8 cellular contexts compared by ENCODE assay signal in genomic region chr9:130825051-130825651, GRCh38. TPM values are rescaled to one million over a fixed set of nuclear protein-coding genes. Genes with fewer than 3 reads are reported as not detected.
DNase-seq lines count a peak whose midpoint lies in the region; ATAC-seq and TF ChIP-seq lines count a peak whose summit lies in the region.

No MANE protein-coding gene starts in this region.

- H3K4me3 Mint-ChIP-seq in activated naive CD4-positive, alpha-beta T cell treated with anti-CD3 and anti-CD28 coated beads, Interleukin-2, amount 10 ng/mL, durations not matched to agents 7 days and 5 days, result no peak overlapping the region

- H3K4me3 ChIP-seq in gastroesophageal sphincter, result no peak overlapping the region

- peak; percentile 73 for DNase-seq in H4 (ENCODE audit: low spot score)
- DNase-seq in RWPE1 (ENCODE audit: low spot score), result peak; percentile 36
- DNase-seq in renal cortical epithelial cell (ENCODE audit: low read depth), result peak; percentile 68
- no peak for DNase-seq in activated T-cell treated with anti-CD3 and anti-CD28 coated beads, Interleukin-2, amount 50 U/mL, for 1 hour
- DNase-seq in activated naive CD4-positive, alpha-beta T cell treated with anti-CD3 and anti-CD28 coated beads, Interleukin-2, amount 10 ng/mL, durations not matched to agents 7 days and 5 days, result no peak

- TF ChIP-seq EP300 in gastroesophageal sphincter (IDR thresholded peaks at IDR 0.05), result no peak

- TF ChIP-seq CTCF in RWPE1 (conservative IDR thresholded peaks at IDR 0.05; ENCODE audit: low read depth) (no peak), gastroesophageal sphincter (IDR thresholded peaks at IDR 0.05) (no peak)

- 0 to 8% methylated on average over 1 of the region's 1 CpG for WGBS in gastroesophageal sphincter (ENCODE audit: low coverage in 1 of 2), 2 donors

- H3K9me3 ChIP-seq in gastroesophageal sphincter, result no peaks in the 10 kb centered on the region

- H3K27ac Mint-ChIP-seq in activated naive CD4-positive, alpha-beta T cell treated with anti-CD3 and anti-CD28 coated beads, Interleukin-2, amount 10 ng/mL, durations not matched to agents 7 days and 5 days, result no peak overlapping the region

- POLR2A ChIA-PET in RWPE1 (lab: Yijun Ruan, JAX; ENCODE audit: low non-redundant PET), result no interaction called here

- H3K9me3 Mint-ChIP-seq in activated naive CD4-positive, alpha-beta T cell treated with anti-CD3 and anti-CD28 coated beads, Interleukin-2, amount 10 ng/mL, durations not matched to agents 7 days and 5 days, result peaks cover 9% of the 10 kb centered on the region

- H3K27me3 Mint-ChIP-seq in activated naive CD4-positive, alpha-beta T cell treated with anti-CD3 and anti-CD28 coated beads, Interleukin-2, amount 10 ng/mL, durations not matched to agents 7 days and 5 days, result no peaks in the 10 kb centered on the region

- CTCF ChIA-PET in RWPE1 (lab: Yijun Ruan, JAX), result interaction anchor here (0.9 to 1.0 kb wide), 2 partner anchors 11 to 30 kb away, joined by 3 to 6 read pairs; no protein-coding TSS in a partner anchor
- CTCF ChIA-PET in activated naive CD4-positive, alpha-beta T cell treated with anti-CD3 and anti-CD28 coated beads, Interleukin-2, amount 10 ng/mL, durations not matched to agents 7 days and 5 days (lab: Charles Lee), result no interaction called here

- H3K4me1 Mint-ChIP-seq in activated naive CD4-positive, alpha-beta T cell treated with anti-CD3 and anti-CD28 coated beads, Interleukin-2, amount 10 ng/mL, durations not matched to agents 7 days and 5 days, result no peaks in the 10 kb centered on the region

- ATAC-seq in gastroesophageal sphincter, result peak; percentile 61
- ATAC-seq in GM18520 (IDR thresholded peaks at IDR 0.05; ENCODE audit: unreplicated experiment), result no peak
- no peak for ATAC-seq in HG03354 (IDR thresholded peaks at IDR 0.05; ENCODE audit: poor library complexity, severe bottlenecking, unreplicated experiment)

- peaks cover 13 to 52% (median 23%) of the 10 kb centered on the region in 3 donors for H3K4me1 ChIP-seq in gastroesophageal sphincter

- H3K36me3 ChIP-seq in gastroesophageal sphincter, result no peaks in the 10 kb centered on the region

- H3K36me3 Mint-ChIP-seq in activated naive CD4-positive, alpha-beta T cell treated with anti-CD3 and anti-CD28 coated beads, Interleukin-2, amount 10 ng/mL, durations not matched to agents 7 days and 5 days, result peaks cover 6% of the 10 kb centered on the region

- TF ChIP-seq POLR2A in gastroesophageal sphincter (IDR thresholded peaks at IDR 0.05), result peak in 1 of 2 donors; percentile 13

- no peaks in the 10 kb centered on the region for H3K27me3 ChIP-seq in gastroesophageal sphincter

- H3K27ac ChIP-seq in RWPE1, result no peak overlapping the region
- H3K27ac ChIP-seq in gastroesophageal sphincter, result peak overlapping the region; percentile 71 to 77 (median 75)

RNA-seq across cellular contexts. Expression of gene ABL1, which starts 9.9 kb away (rescaled TPM):
- total RNA-seq in H4 (2014; rRNA removed; shearing (Covaris generic)), result 18.5 and 20.0 TPM in 2 replicates
- total RNA-seq in gastroesophageal sphincter (100 to 1,000 TPM in 3 of 4 donors, 10 to 100 TPM in 1; 81.4 to 147 (median 125) TPM), renal cortical epithelial cell (42.4 and 94.1 TPM in 2 replicates)

Comparison
In these comparisons a context has a peak if more than half of its experiments do, and no peak if none do; other contexts are left out.
1. DNase-seq: peak in H4 (single experiment), RWPE1 (single experiment) and renal cortical epithelial cell (single experiment); none in activated T-cell treated with anti-CD3 and anti-CD28 coated beads, Interleukin-2, amount 50 U/mL, for 1 hour (single experiment) and activated naive CD4-positive, alpha-beta T cell treated with anti-CD3 and anti-CD28 coated beads, Interleukin-2, amount 10 ng/mL, durations not matched to agents 7 days and 5 days (single experiment).